9 cellular contexts compared by ENCODE assay signal in the genomic region with DNA sequence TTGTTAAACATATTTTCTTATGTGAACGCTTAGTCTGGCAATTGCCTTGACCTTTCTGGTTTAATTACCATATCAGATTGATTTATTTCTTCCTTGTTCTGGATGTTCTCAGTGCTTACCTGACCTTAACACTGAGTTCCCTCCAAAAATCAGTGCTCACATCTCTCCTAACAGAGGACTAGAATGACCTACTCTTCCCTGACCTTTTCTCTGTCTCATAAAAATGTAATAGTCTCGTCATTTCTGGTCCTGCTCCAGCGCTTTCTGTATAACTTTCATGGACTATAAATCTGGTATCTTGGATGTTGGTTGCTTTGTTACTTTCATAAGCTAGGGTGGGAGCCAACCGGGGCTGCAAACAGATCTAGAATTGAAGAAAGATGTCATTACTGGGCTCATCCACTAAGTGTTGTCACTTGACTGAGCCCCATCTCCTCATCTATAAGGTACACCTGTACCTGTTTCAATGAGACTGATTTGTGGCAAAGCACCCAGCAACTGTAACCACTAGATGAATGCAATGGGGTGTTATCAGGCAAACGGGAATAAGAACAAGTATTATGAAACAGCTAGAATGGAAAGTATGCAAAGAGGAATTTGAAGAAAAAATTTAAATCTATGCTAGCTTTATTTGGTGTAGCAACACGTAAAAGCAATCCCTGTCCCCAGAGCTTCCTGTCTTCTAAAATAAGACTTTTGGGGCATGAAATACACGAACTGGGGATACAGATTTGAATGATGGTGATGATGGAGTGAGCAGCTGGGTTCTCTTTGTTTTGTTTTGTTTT. TPM values are rescaled to one million over a fixed set of nuclear protein-coding genes. Genes with fewer than 3 reads are reported as not detected.
DNase-seq lines count a peak whose midpoint lies in the region; ATAC-seq and TF ChIP-seq lines count a peak whose summit lies in the region.
"Had no signal": no experiment of that assay in that cellular context is flagged by ENCODE, and none has a peak within 500 bp of the region (broad histone marks: within the 10 kb centered on the region; RNA-seq: fewer than 3 reads in every experiment).

No MANE protein-coding gene starts in this region.

- WGBS in heart right ventricle, 2 donors: 48 to 58% methylated on average over 7 of the region's 7 CpGs

- H3K9me3 Mint-ChIP-seq in activated naive CD8-positive, alpha-beta T cell treated with anti-CD3 and anti-CD28 coated beads for 36 hours: no peaks in the 10 kb centered on the region

- intact Hi-C loops in heart right ventricle (cut with DNase I) (loop anchor here in 2 of 10 donors (2.0 to 5.0 kb wide), 2 partner anchors 14 to 33 kb away; partner anchors contain the start of gene FADS1 (in 1 of the 2)), cardiac septum (cut with DNase I) (no loop called here)

- H3K27ac Mint-ChIP-seq in activated naive CD8-positive, alpha-beta T cell treated with anti-CD3 and anti-CD28 coated beads for 36 hours: no peak overlapping the region

- H3K4me3 ChIP-seq in heart right ventricle: peak overlapping the region in 1 of 10 donors; percentile 6
- H3K4me3 ChIP-seq: breast epithelium had no signal

- H3K27me3 ChIP-seq in heart right ventricle: peaks cover 0 to 11% (median 0%) of the 10 kb centered on the region in 7 donors
- H3K27me3 ChIP-seq: breast epithelium had no signal

- peaks cover 41% of the 10 kb centered on the region for H3K27me3 Mint-ChIP-seq in activated naive CD8-positive, alpha-beta T cell treated with anti-CD3 and anti-CD28 coated beads for 36 hours

- H3K27ac ChIP-seq in heart right ventricle: peak overlapping the region in 6 of 10 donors; percentile 10 to 94 (median 84)

- DNase-seq in heart right ventricle (no peak), cardiac septum (ENCODE audit: low spot score) (no peak), left kidney (ENCODE audit: low read depth, low spot score) (peak; percentile 55), ureter (ENCODE audit: low spot score) (peak; percentile 63), superior temporal gyrus (ENCODE audit: extremely low spot score) (no peak)
- DNase-seq in activated naive CD8-positive, alpha-beta T cell treated with anti-CD3 and anti-CD28 coated beads for 36 hours: no peak
- DNase-seq in stimulated activated CD4-positive, alpha-beta T cell treated with anti-CD3 and anti-CD28 coated beads, Interleukin-12 subunit alpha, Interleukin-12 subunit beta, amount 100 ng/mL, for 4 hours: no peak

- H3K4me3 Mint-ChIP-seq in activated naive CD8-positive, alpha-beta T cell treated with anti-CD3 and anti-CD28 coated beads for 36 hours: peak overlapping the region; percentile 58

- ATAC-seq in heart right ventricle (no peak), GM19035 (IDR thresholded peaks at IDR 0.05; ENCODE audit: unreplicated experiment) (no peak)

- no peaks in the 10 kb centered on the region for H3K36me3 ChIP-seq in heart right ventricle
- H3K36me3 ChIP-seq: breast epithelium had no signal

- H3K9me3 ChIP-seq in heart right ventricle: no peaks in the 10 kb centered on the region
- H3K9me3 ChIP-seq: breast epithelium had no signal

- peaks cover 26% of the 10 kb centered on the region for H3K4me1 Mint-ChIP-seq in activated naive CD8-positive, alpha-beta T cell treated with anti-CD3 and anti-CD28 coated beads for 36 hours

- H3K4me1 ChIP-seq in heart right ventricle: peaks cover 15 to 82% (median 66%) of the 10 kb centered on the region in 9 donors

- no peak for TF ChIP-seq CTCF in heart right ventricle (IDR thresholded peaks at IDR 0.05)

- peaks cover 28% of the 10 kb centered on the region for H3K36me3 Mint-ChIP-seq in activated naive CD8-positive, alpha-beta T cell treated with anti-CD3 and anti-CD28 coated beads for 36 hours

RNA-seq across cellular contexts. Expression of gene FADS2, which starts 2.4 kb away (rescaled TPM):
- total RNA-seq in heart right ventricle (10 to 100 TPM; 15.1 to 37.0 (median 23.5) TPM), cardiac septum (25.8 TPM), ureter (118 TPM)
- 10 to 100 TPM; 12.2 to 31.6 TPM for polyA plus RNA-seq in heart right ventricle
- total RNA-seq in activated naive CD8-positive, alpha-beta T cell treated with anti-CD3 and anti-CD28 coated beads for 36 hours: 10 to 100 TPM; 65.4 to 65.6 TPM

RNA-seq across cellular contexts. Expression of gene FADS1, which starts 13.7 kb away (rescaled TPM):
- 10 to 100 TPM; 16.4 to 37.4 (median 25.4) TPM for total RNA-seq in heart right ventricle
- 10 to 100 TPM; 13.8 to 35.2 TPM for polyA plus RNA-seq in heart right ventricle
- total RNA-seq in cardiac septum: 34.0 TPM
- total RNA-seq in activated naive CD8-positive, alpha-beta T cell treated with anti-CD3 and anti-CD28 coated beads for 36 hours: 10 to 100 TPM; 18.1 to 18.2 TPM
- total RNA-seq in ureter: 40.7 TPM

RNA-seq across cellular contexts. Expression of gene FEN1, which starts 37.8 kb away (rescaled TPM):
- total RNA-seq in heart right ventricle: 1 to 10 TPM; 3.7 to 8.6 (median 6.2) TPM
- polyA plus RNA-seq in heart right ventricle: 1 to 10 TPM; 2.1 to 8.8 TPM
- total RNA-seq in cardiac septum: 5.8 TPM
- 100 to 1,000 TPM; 135 to 140 TPM for total RNA-seq in activated naive CD8-positive, alpha-beta T cell treated with anti-CD3 and anti-CD28 coated beads for 36 hours
- 10.4 TPM for total RNA-seq in ureter

RNA-seq across cellular contexts. Expression of gene TMEM258, which starts 38.1 kb away (rescaled TPM):
- total RNA-seq in heart right ventricle: 100 to 1,000 TPM in 9 of 10 donors, 10 to 100 TPM in 1; 98.9 to 142 (median 109) TPM
- polyA plus RNA-seq in heart right ventricle: 100 to 1,000 TPM in 1 of 2 donors, 10 to 100 TPM in 1; 80.7 to 273 TPM
- total RNA-seq in cardiac septum: 97.1 TPM
- 100 to 1,000 TPM; 143 TPM for total RNA-seq in activated naive CD8-positive, alpha-beta T cell treated with anti-CD3 and anti-CD28 coated beads for 36 hours
- total RNA-seq in ureter: 98.7 TPM

Comparison
In these comparisons a context has a peak if more than half of its experiments do, and no peak if none do; other contexts are left out.
1. DNase-seq: peak in left kidney (single experiment) and ureter (single experiment); none in heart right ventricle (0 of 2), cardiac septum (single experiment), activated naive CD8-positive, alpha-beta T cell treated with anti-CD3 and anti-CD28 coated beads for 36 hours (single experiment), stimulated activated CD4-positive, alpha-beta T cell treated with anti-CD3 and anti-CD28 coated beads, Interleukin-12 subunit alpha, Interleukin-12 subunit beta, amount 100 ng/mL, for 4 hours (single experiment) and superior temporal gyrus (single experiment).
2. RNA of gene FEN1, which starts 37.8 kb away (total RNA-seq): 135 to 140 TPM in activated naive CD8-positive, alpha-beta T cell treated with anti-CD3 and anti-CD28 coated beads for 36 hours; 10.4 TPM in ureter (single experiment), 3.7 to 8.6 TPM in heart right ventricle and 5.8 TPM in cardiac septum (single experiment); every median in the first group is over 10 times any median in the second.